Comparison of ENCODE assay signal across 23 cellular contexts in genomic region chr19:23665651-23666410, GRCh38.
"Had no signal": no experiment of that assay in that cellular context is flagged by ENCODE, and none has a peak within 500 bp of the region (broad histone marks: within the 10 kb centered on the region; RNA-seq: fewer than 3 reads in every experiment).

No MANE protein-coding gene starts in this region.

- H3K27me3 ChIP-seq: gastrocnemius medialis, right lobe of liver, testis, transverse colon had no signal

- H3K27ac ChIP-seq: gastrocnemius medialis, left ventricle myocardium inferior, right lobe of liver, testis, transverse colon had no signal

- H3K9me3 ChIP-seq: gastrocnemius medialis, testis had no signal

- H3K4me3 Mint-ChIP-seq: activated CD8-positive, alpha-beta memory T cell treated with anti-CD3 and anti-CD28 coated beads, Interleukin-2, amount 10 ng/mL, durations not matched to agents 7 days and 5 days; activated CD8-positive, alpha-beta T cell treated with anti-CD3 and anti-CD28 coated beads, Interleukin-2, amount 10 ng/mL, durations not matched to agents 7 days and 5 days; central memory CD8-positive, alpha-beta T cell; nephron had no signal

- H3K4me1 Mint-ChIP-seq: activated CD8-positive, alpha-beta memory T cell treated with anti-CD3 and anti-CD28 coated beads, Interleukin-2, amount 10 ng/mL, durations not matched to agents 7 days and 5 days; nephron had no signal

- H3K4me3 ChIP-seq: gastrocnemius medialis, left ventricle myocardium inferior, right lobe of liver, testis, transverse colon had no signal

- H3K9me3 Mint-ChIP-seq: central memory CD8-positive, alpha-beta T cell had no signal

- H3K27ac Mint-ChIP-seq: activated CD8-positive, alpha-beta memory T cell treated with anti-CD3 and anti-CD28 coated beads, Interleukin-2, amount 10 ng/mL, durations not matched to agents 7 days and 5 days; activated CD8-positive, alpha-beta T cell treated with anti-CD3 and anti-CD28 coated beads, Interleukin-2, amount 10 ng/mL, durations not matched to agents 7 days and 5 days; activated naive CD4-positive, alpha-beta T cell treated with anti-CD3 and anti-CD28 coated beads, Interleukin-2, amount 50 U/mL, for 72 hours; nephron; progenitor cell of endocrine pancreas had no signal

- H3K4me1 ChIP-seq: gastrocnemius medialis, left ventricle myocardium inferior, right lobe of liver, testis, transverse colon had no signal

- H3K27me3 Mint-ChIP-seq: activated CD8-positive, alpha-beta memory T cell treated with anti-CD3 and anti-CD28 coated beads, Interleukin-2, amount 10 ng/mL, durations not matched to agents 7 days and 5 days; central memory CD8-positive, alpha-beta T cell; progenitor cell of endocrine pancreas had no signal

- DNase-seq: activated CD4-positive, alpha-beta T cell treated with anti-CD3 and anti-CD28 coated beads for 1 hour; activated CD8-positive, alpha-beta memory T cell treated with anti-CD3 and anti-CD28 coated beads, Interleukin-2, amount 10 ng/mL, durations not matched to agents 7 days and 5 days; activated CD8-positive, alpha-beta T cell treated with anti-CD3 and anti-CD28 coated beads, Interleukin-2, amount 10 ng/mL, durations not matched to agents 7 days and 5 days; activated naive CD4-positive, alpha-beta T cell; activated T-cell treated with anti-CD3 and anti-CD28 coated beads, Interleukin-2, amount 50 U/mL, for 48 hours; anterior cingulate cortex; dermis blood vessel endothelial cell; effector CD8-positive, alpha-beta T cell; erythroblast; gastrocnemius medialis; glutamatergic neuron; islet precursor cell; left ventricle myocardium inferior; right lobe of liver; stimulated activated CD4-positive, alpha-beta T cell treated with anti-CD3 and anti-CD28 coated beads, Interleukin-2, amount 100 ng/mL, for 48 hours; stimulated activated naive CD4-positive, alpha-beta T cell treated with Interleukin-2 at 50 U/mL for 16 hours; T-helper 2 cell; testis; transverse colon had no signal
